ENCODE assay signal across 8 cellular contexts in genomic region chr21:31731112-31731801, GRCh38. TPM values are rescaled to one million over a fixed set of nuclear protein-coding genes. Genes with fewer than 3 reads are reported as not detected.
DNase-seq lines count a peak whose midpoint lies in the region; ATAC-seq and TF ChIP-seq lines count a peak whose summit lies in the region.

No MANE protein-coding gene starts in this region.

- peaks cover 33% of the 10 kb centered on the region for H3K4me1 ChIP-seq in cardiac muscle cell (ENCODE audit: low read depth)

- DNase-seq in SIG-M5 treated with dmso at 0.1 percent for 504 hours (lab: John Stamatoyannopoulos, UW; ENCODE audit: unreplicated experiment), result peak; percentile 24
- no peak for DNase-seq in SIG-M5 (lab: John Stamatoyannopoulos, UW)
- DNase-seq in RPMI8226, result peak; percentile 67
- DNase-seq in activated naive CD4-positive, alpha-beta T cell treated with anti-CD3 and anti-CD28 coated beads, Interleukin-2, amount 50 U/mL, for 16 hours, result peak; percentile 64
- DNase-seq in cardiac muscle cell (ENCODE audit: low read depth in 1 of 2, low spot score in 1 of 2), result peak; percentile 44 to 64
- DNase-seq in posterior vena cava (ENCODE audit: low spot score), result peak; percentile 88
- DNase-seq in retina, result no peak

- ATAC-seq in HG03025 (IDR thresholded peaks at IDR 0.05; ENCODE audit: low FRiP score, unreplicated experiment), result peak; percentile 15

- peak; percentile 13 for TF ChIP-seq CTCF in cardiac muscle cell (IDR thresholded peaks at IDR 0.05; ENCODE audit: low read depth, low read length)

- H3K36me3 ChIP-seq in cardiac muscle cell, result no peaks in the 10 kb centered on the region

- H3K27me3 ChIP-seq in cardiac muscle cell, result no peaks in the 10 kb centered on the region

- H3K27ac ChIP-seq in cardiac muscle cell, result peak overlapping the region; percentile 95

- intact Hi-C loops in posterior vena cava (cut with DNase I), result loop anchor here in 1 of 2 donors (5.0 kb wide), 1 partner anchor 1601 kb away; no protein-coding TSS in a partner anchor

- H3K4me3 ChIP-seq in cardiac muscle cell, result peak overlapping the region; percentile 80

- H3K9me3 ChIP-seq in cardiac muscle cell (ENCODE audit: low read depth), result no peaks in the 10 kb centered on the region

RNA-seq across cellular contexts. Expression of gene SCAF4, which starts 0.7 kb away (rescaled TPM):
- total RNA-seq in cardiac muscle cell (8.2 and 16.0 TPM in 2 replicates), posterior vena cava (10 to 100 TPM; 22.3 to 26.4 TPM)
- 28.6 and 40.9 TPM in 2 replicates for polyA plus RNA-seq in cardiac muscle cell

Comparison
In these comparisons a context has a peak if more than half of its experiments do, and no peak if none do; other contexts are left out.
1. DNase-seq: peak in SIG-M5 treated with dmso at 0.1 percent for 504 hours (single experiment), RPMI8226 (single experiment), activated naive CD4-positive, alpha-beta T cell treated with anti-CD3 and anti-CD28 coated beads, Interleukin-2, amount 50 U/mL, for 16 hours (single experiment), cardiac muscle cell (2 of 2) and posterior vena cava (single experiment); none in SIG-M5 (single experiment) and retina (single experiment).